ENCODE assay signal across 1 cellular context in genomic region chr1:113811888-113812660, GRCh38.
A peak's percentile ranks its signal among the peaks of the same experiment; 100 is the strongest.
TF ChIP-seq lines count a peak whose summit lies in the region.

RSBN1 (minus strand) TSS chr1:113812476; CDS start chr1:113812412, 64 bp downstream.

TF ChIP-seq in HepG2, 621 proteins besides CTCF, POLR2A, EP300 and RAD21 (continued from another document and continues in another):
- TF ChIP-seq ZSCAN12 (CRISPR knock-in tag; IDR thresholded peaks at IDR 0.05), result 0 out of 2 replicates have a peak, but pooled peaks have one; percentile 50
- no peak for TF ChIP-seq ZNF777 (CRISPR knock-in tag; IDR thresholded peaks at IDR 0.05)
- peak; percentile 75; the same call in 1 of the 2 replicates for TF ChIP-seq SP4 (CRISPR knock-in tag; IDR thresholded peaks at IDR 0.05)
- TF ChIP-seq MEIS2 (CRISPR knock-in tag; IDR thresholded peaks at IDR 0.05), result peak; percentile 86
- TF ChIP-seq ZNF83 (CRISPR knock-in tag; IDR thresholded peaks at IDR 0.05; ENCODE audit: borderline replicate concordance), result 0 out of 2 replicates have a peak, but pooled peaks have one; percentile 18
- peak; percentile 85 for TF ChIP-seq ZNF740 (CRISPR knock-in tag; IDR thresholded peaks at IDR 0.05)
- TF ChIP-seq, protein P1, sequence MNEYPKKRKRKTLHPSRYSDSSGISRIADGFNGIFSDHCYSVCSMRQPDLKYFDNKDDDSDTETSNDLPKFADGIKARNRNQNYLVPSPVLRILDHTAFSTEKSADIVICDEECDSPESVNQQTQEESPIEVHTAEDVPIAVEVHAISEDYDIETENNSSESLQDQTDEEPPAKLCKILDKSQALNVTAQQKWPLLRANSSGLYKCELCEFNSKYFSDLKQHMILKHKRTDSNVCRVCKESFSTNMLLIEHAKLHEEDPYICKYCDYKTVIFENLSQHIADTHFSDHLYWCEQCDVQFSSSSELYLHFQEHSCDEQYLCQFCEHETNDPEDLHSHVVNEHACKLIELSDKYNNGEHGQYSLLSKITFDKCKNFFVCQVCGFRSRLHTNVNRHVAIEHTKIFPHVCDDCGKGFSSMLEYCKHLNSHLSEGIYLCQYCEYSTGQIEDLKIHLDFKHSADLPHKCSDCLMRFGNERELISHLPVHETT (CRISPR knock-in tag; conservative IDR thresholded peaks at IDR 0.05), result peak; percentile 73
- peak; percentile 79 for TF ChIP-seq ZNF331 (CRISPR knock-in tag; IDR thresholded peaks at IDR 0.05)
- peak; percentile 43 for TF ChIP-seq MNT (IDR thresholded peaks at IDR 0.05)
- 0 out of 2 replicates have a peak, but pooled peaks have one; percentile 3 for TF ChIP-seq ZFP1 (CRISPR knock-in tag; IDR thresholded peaks at IDR 0.05)
- TF ChIP-seq, protein P2, sequence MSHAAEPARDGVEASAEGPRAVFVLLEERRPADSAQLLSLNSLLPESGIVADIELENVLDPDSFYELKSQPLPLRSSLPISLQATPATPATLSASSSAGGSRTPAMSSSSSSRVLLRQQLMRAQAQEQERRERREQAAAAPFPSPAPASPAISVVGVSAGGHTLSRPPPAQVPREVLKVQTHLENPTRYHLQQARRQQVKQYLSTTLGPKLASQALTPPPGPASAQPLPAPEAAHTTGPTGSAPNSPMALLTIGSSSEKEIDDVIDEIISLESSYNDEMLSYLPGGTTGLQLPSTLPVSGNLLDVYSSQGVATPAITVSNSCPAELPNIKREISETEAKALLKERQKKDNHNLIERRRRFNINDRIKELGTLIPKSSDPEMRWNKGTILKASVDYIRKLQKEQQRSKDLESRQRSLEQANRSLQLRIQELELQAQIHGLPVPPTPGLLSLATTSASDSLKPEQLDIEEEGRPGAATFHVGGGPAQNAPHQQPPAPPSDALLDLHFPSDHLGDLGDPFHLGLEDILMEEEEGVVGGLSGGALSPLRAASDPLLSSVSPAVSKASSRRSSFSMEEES (CRISPR knock-in tag; IDR thresholded peaks at IDR 0.05), result peak; percentile 59
- peak; percentile 73; the same call in 1 of the 2 replicates for TF ChIP-seq ZNF225 (CRISPR knock-in tag; IDR thresholded peaks at IDR 0.05)
- 0 out of 2 replicates have a peak, but pooled peaks have one; percentile 70 for TF ChIP-seq BRCA1 (CRISPR knock-in tag; IDR thresholded peaks at IDR 0.05)
- peak; percentile 54 for TF ChIP-seq TEAD3 (CRISPR knock-in tag; optimal IDR thresholded peaks at IDR 0.05; ENCODE audit: borderline replicate concordance)
- TF ChIP-seq STAT6 (CRISPR knock-in tag; IDR thresholded peaks at IDR 0.05; ENCODE audit: borderline replicate concordance), result 0 out of 2 replicates have a peak, but pooled peaks have one; percentile 45
- 0 out of 2 replicates have a peak, but pooled peaks have one; percentile 42 for TF ChIP-seq ZNF780A (CRISPR knock-in tag; IDR thresholded peaks at IDR 0.05)
- peak; percentile 58; the same call in 1 of the 2 replicates for TF ChIP-seq FOXP4 (CRISPR knock-in tag; IDR thresholded peaks at IDR 0.05)
- TF ChIP-seq STAG1 (CRISPR knock-in tag; IDR thresholded peaks at IDR 0.05), result peak; percentile 20
- peak; percentile 38; the same call in 1 of the 2 replicates for TF ChIP-seq GATA4 (IDR thresholded peaks at IDR 0.05; ENCODE audit: borderline replicate concordance, low read depth)
- TF ChIP-seq ARID4A (CRISPR knock-in tag; IDR thresholded peaks at IDR 0.05; ENCODE audit: borderline replicate concordance), result peak; percentile 93
- peak; percentile 40; the same call in 1 of the 2 replicates for TF ChIP-seq ATF7-NPFF (CRISPR knock-in tag; IDR thresholded peaks at IDR 0.05; ENCODE audit: low read depth)
- TF ChIP-seq FOXK2 (IDR thresholded peaks at IDR 0.05), result peak; percentile 11; the same call in 1 of the 2 replicates
- TF ChIP-seq ZNF136 (CRISPR knock-in tag; IDR thresholded peaks at IDR 0.05; ENCODE audit: low read depth), result peak; percentile 19; the same call in 1 of the 2 replicates
- peak; percentile 78 for TF ChIP-seq SPEN (CRISPR knock-in tag; IDR thresholded peaks at IDR 0.05; ENCODE audit: low read depth)
- TF ChIP-seq, protein P3, sequence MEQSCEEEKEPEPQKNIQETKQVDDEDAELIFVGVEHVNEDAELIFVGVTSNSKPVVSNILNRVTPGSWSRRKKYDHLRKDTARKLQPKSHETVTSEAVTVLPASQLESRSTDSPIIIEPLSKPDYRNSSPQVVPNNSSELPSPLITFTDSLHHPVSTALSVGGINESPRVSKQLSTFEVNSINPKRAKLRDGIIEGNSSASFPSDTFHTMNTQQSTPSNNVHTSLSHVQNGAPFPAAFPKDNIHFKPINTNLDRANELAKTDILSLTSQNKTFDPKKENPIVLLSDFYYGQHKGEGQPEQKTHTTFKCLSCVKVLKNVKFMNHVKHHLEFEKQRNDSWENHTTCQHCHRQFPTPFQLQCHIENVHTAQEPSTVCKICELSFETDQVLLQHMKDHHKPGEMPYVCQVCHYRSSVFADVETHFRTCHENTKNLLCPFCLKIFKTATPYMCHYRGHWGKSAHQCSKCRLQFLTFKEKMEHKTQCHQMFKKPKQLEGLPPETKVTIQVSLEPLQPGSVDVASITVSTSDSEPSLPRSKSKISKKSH (CRISPR knock-in tag; IDR thresholded peaks at IDR 0.05; ENCODE audit: borderline replicate concordance), result 0 out of 2 replicates have a peak, but pooled peaks have one; percentile 16
- TF ChIP-seq, protein P4, sequence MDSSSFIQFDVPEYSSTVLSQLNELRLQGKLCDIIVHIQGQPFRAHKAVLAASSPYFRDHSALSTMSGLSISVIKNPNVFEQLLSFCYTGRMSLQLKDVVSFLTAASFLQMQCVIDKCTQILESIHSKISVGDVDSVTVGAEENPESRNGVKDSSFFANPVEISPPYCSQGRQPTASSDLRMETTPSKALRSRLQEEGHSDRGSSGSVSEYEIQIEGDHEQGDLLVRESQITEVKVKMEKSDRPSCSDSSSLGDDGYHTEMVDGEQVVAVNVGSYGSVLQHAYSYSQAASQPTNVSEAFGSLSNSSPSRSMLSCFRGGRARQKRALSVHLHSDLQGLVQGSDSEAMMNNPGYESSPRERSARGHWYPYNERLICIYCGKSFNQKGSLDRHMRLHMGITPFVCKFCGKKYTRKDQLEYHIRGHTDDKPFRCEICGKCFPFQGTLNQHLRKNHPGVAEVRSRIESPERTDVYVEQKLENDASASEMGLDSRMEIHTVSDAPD (CRISPR knock-in tag; IDR thresholded peaks at IDR 0.05), result peak; percentile 18; the same call in 1 of the 2 replicates
- TF ChIP-seq ZNF335 (CRISPR knock-in tag; IDR thresholded peaks at IDR 0.05), result peak; percentile 71
- TF ChIP-seq HOXA3 (CRISPR knock-in tag; IDR thresholded peaks at IDR 0.05), result peak; percentile 88; the same call in 1 of the 2 replicates
- TF ChIP-seq FOXA3 (CRISPR knock-in tag; IDR thresholded peaks at IDR 0.05), result peak; percentile 68
- peak; percentile 43; the same call in 1 of the 2 replicates for TF ChIP-seq CEBPG (CRISPR knock-in tag; IDR thresholded peaks at IDR 0.05)
- no peak for TF ChIP-seq ZNF451 (CRISPR knock-in tag; IDR thresholded peaks at IDR 0.05)
- TF ChIP-seq, protein P5, sequence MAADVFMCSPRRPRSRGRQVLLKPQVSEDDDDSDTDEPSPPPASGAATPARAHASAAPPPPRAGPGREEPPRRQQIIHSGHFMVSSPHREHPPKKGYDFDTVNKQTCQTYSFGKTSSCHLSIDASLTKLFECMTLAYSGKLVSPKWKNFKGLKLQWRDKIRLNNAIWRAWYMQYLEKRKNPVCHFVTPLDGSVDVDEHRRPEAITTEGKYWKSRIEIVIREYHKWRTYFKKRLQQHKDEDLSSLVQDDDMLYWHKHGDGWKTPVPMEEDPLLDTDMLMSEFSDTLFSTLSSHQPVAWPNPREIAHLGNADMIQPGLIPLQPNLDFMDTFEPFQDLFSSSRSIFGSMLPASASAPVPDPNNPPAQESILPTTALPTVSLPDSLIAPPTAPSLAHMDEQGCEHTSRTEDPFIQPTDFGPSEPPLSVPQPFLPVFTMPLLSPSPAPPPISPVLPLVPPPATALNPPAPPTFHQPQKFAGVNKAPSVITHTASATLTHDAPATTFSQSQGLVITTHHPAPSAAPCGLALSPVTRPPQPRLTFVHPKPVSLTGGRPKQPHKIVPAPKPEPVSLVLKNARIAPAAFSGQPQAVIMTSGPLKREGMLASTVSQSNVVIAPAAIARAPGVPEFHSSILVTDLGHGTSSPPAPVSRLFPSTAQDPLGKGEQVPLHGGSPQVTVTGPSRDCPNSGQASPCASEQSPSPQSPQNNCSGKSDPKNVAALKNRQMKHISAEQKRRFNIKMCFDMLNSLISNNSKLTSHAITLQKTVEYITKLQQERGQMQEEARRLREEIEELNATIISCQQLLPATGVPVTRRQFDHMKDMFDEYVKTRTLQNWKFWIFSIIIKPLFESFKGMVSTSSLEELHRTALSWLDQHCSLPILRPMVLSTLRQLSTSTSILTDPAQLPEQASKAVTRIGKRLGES (CRISPR knock-in tag; IDR thresholded peaks at IDR 0.05; ENCODE audit: borderline replicate concordance), result 0 out of 2 replicates have a peak, but pooled peaks have one; percentile 38
